Comparison of ENCODE assay signal across 18 cellular contexts in the genomic region with DNA sequence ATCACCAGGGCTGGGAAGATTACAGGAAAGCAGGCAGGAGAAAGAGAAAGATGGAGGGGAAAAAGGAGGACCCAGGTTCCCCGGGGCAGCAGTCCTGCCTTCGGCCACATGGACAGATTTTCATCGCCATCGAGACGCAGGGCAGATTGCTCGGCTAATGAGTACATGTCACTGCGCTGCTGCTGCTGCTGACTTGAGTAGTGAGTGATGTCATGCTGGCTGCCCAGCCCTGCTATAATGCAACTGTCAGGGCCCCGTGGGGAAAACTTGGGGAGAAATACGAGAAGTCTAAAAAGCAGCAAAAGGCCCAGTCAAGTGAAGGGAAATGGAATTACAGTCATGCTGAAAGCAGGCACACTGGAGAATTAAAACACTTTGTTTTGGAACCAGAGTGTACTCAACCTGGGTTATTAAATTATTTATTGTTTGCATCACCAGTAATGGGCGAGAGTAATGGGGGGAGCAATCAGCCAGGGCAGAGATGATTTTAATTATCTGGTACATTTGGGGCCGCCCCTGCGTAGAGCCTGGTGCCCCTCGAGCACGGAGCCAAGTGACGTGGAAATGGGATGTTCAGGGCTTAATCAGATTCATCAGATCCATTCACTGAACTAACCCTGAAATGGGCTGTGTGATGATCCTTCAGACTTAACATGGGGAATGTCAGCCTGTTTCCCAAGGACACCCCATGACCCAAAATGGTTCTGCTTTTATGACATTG.
DNase-seq lines count a peak whose midpoint lies in the region; ATAC-seq and TF ChIP-seq lines count a peak whose summit lies in the region.
"Had no signal": no experiment of that assay in that cellular context is flagged by ENCODE, and none has a peak within 500 bp of the region (broad histone marks: within the 10 kb centered on the region; RNA-seq: fewer than 3 reads in every experiment).

No MANE protein-coding gene starts in this region.

- H3K27ac ChIP-seq in osteoblast (ENCODE audit: low read depth, low read length): no peak overlapping the region
- H3K27ac ChIP-seq: foreskin keratinocyte, right lobe of liver, VCaP had no signal

- H3K79me2 ChIP-seq in osteoblast (ENCODE audit: insufficient read depth, low read length): no peaks in the 10 kb centered on the region

- no peaks in the 10 kb centered on the region for H3K4me1 ChIP-seq in osteoblast (ENCODE audit: insufficient read depth, low read length)
- H3K4me1 ChIP-seq: right lobe of liver had no signal

- no peaks in the 10 kb centered on the region for H3K36me3 ChIP-seq in osteoblast (ENCODE audit: insufficient read depth, low read length)
- H3K36me3 ChIP-seq: right lobe of liver had no signal

- ATAC-seq in left cardiac atrium (peak; percentile 68 to 83), HG03108 (IDR thresholded peaks at IDR 0.05; ENCODE audit: unreplicated experiment) (no peak)
- ATAC-seq: foreskin keratinocyte, right lobe of liver had no signal

- H3K27me3 ChIP-seq in osteoblast (ENCODE audit: insufficient read depth, low read length): no peaks in the 10 kb centered on the region
- H3K27me3 ChIP-seq: right lobe of liver had no signal

- H4K20me1 ChIP-seq in osteoblast (ENCODE audit: insufficient read depth, low read length): no peaks in the 10 kb centered on the region

- H3K4me2 ChIP-seq in osteoblast (ENCODE audit: insufficient read depth, low read length): no peak overlapping the region

- H3K9me3 ChIP-seq in osteoblast (ENCODE audit: low read depth, low read length): no peaks in the 10 kb centered on the region
- H3K9me3 ChIP-seq: right lobe of liver had no signal

- TF ChIP-seq CTCF in osteoblast (IDR thresholded peaks at IDR 0.05; ENCODE audit: extremely low read depth, low read depth, low read length): no peak

- intact Hi-C loops in left cardiac atrium (cut with DNase I): no loop called here

- DNase-seq in LHCN-M2 (ENCODE audit: low read depth) (peak; percentile 3), SK-N-DZ (ENCODE audit: low spot score) (peak; percentile 57), left cardiac atrium (peak; percentile 50), retina (peak; percentile 83), NCI-H446 (lab: John Stamatoyannopoulos, UW) (no peak), activated gamma-delta T cell treated with Interleukin-2 at 50 U/mL for 16 hours (no peak), osteoblast (ENCODE audit: insufficient read length, low spot score, missing footprints) (no peak)
- DNase-seq: ACHN; activated CD4-positive, alpha-beta T cell treated with anti-CD3 and anti-CD28 coated beads, Interleukin-2, amount 50 U/mL, for 1 hour; C1 segment of cervical spinal cord; foreskin keratinocyte; NCI-H1417; NCI-H2227 treated with DMSO at 0.1 percent for 48 hours; NCI-H82; right lobe of liver; stimulated activated CD8-positive, alpha-beta memory T cell treated with anti-CD3 and anti-CD28 coated beads, Interleukin-4, amount 100 ng/mL, for 48 hours had no signal

- no peak overlapping the region for H3K4me3 ChIP-seq in osteoblast (ENCODE audit: insufficient read depth, low read length)
- H3K4me3 ChIP-seq: right lobe of liver had no signal

- no peak overlapping the region for H2AFZ ChIP-seq in osteoblast (ENCODE audit: low read length)

Comparison
In these comparisons a context has a peak if more than half of its experiments do, and no peak if none do; other contexts are left out.
1. DNase-seq: peak in LHCN-M2 (single experiment), SK-N-DZ (single experiment), left cardiac atrium (single experiment) and retina (single experiment); none in NCI-H446 (0 of 2), activated gamma-delta T cell treated with Interleukin-2 at 50 U/mL for 16 hours (single experiment) and osteoblast (single experiment).